In the genomic region with DNA sequence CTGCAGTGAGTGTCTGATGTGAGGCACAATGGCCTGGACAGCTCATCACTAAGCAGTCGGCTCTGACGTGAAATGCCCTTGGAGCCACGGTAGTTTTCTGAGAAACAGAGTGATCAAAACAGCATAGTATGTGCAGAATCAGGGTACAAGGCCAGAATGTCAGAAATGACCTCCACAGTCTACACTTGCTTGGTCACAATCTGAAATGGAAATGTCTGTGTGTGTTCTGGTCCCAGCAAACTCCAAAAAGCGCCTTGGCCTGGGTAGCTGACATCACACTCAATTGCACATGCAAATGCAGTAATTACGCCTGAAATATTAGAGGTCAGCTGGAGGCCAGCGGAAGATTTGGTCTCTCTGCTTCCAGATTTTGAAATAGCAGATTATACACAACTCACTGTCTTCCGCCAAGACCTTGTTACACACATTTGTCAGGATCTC, we compare ENCODE assay signal across 27 cellular contexts.
DNase-seq lines count a peak whose midpoint lies in the region; ATAC-seq, FAIRE-seq and TF ChIP-seq lines count a peak whose summit lies in the region.
"Had no signal": no experiment of that assay in that cellular context is flagged by ENCODE, and none has a peak within 500 bp of the region (broad histone marks: within the 10 kb centered on the region; RNA-seq: fewer than 3 reads in every experiment).

No MANE protein-coding gene starts in this region.

- TF ChIP-seq CTCF in liver (IDR thresholded peaks at IDR 0.05; ENCODE audit: low read depth, low read length, missing input control) (no peak), HepG2 (CRISPR knock-in tag; IDR thresholded peaks at IDR 0.05) (no peak), heart right ventricle (IDR thresholded peaks at IDR 0.05) (no peak), mesothelial cell of epicardium (IDR thresholded peaks at IDR 0.05; ENCODE audit: unreplicated experiment) (no peak)

- in situ Hi-C loops in HepG2 (cut with HindIII; ENCODE audit: extremely low pct_ligation_motif_present, low pct_unique_long_range_greater_than_20kb): no loop called here

- H3K4me1 ChIP-seq in liver (ENCODE audit: control insufficient read depth in 4 of 4, insufficient read depth in 4 of 4, low read length in 3 of 4): peaks cover 0 to 5% (median 1%) of the 10 kb centered on the region in 4 donors
- H3K4me1 ChIP-seq in HepG2 (ENCODE audit: insufficient read depth, low read length): no peaks in the 10 kb centered on the region
- H3K4me1 ChIP-seq in heart right ventricle: peaks cover 6 to 45% (median 22%) of the 10 kb centered on the region in 9 donors
- H3K4me1 ChIP-seq in aorta (ENCODE audit: control insufficient read depth in 1 of 2, insufficient read depth in 2 of 2, low read length in 2 of 2): no peaks in the 10 kb centered on the region
- H3K4me1 ChIP-seq: BE2C, foreskin keratinocyte, SJCRH30 had no signal

- no peak overlapping the region for H3K4me3 ChIP-seq in liver (ENCODE audit: low read depth in 1 of 3, low read length in 3 of 3)
- H3K4me3 ChIP-seq in HepG2 (replicated peaks in 1 of 3; ENCODE audit: insufficient read depth in 1 of 3, low read depth in 2 of 3, low read length in 3 of 3): no peak overlapping the region
- H3K4me3 ChIP-seq in heart right ventricle: no peak overlapping the region
- H3K4me3 ChIP-seq in aorta (ENCODE audit: low read length in 2 of 2): no peak overlapping the region
- H3K4me3 ChIP-seq: coronary artery, GM23248, pancreas, SJCRH30, vagina had no signal

- H3K9ac ChIP-seq in liver (ENCODE audit: low read depth in 1 of 2, low read length in 2 of 2) (no peak overlapping the region), HepG2 (ENCODE audit: insufficient read depth, low read depth, low read length) (no peak overlapping the region)
- H3K9ac ChIP-seq: GM23248 had no signal

- TF ChIP-seq EP300 in HepG2 (IDR thresholded peaks at IDR 0.05; ENCODE audit: low read depth in 2 of 2, low read length in 2 of 2): no peak
- TF ChIP-seq EP300 in HepG2 (CRISPR knock-in tag; IDR thresholded peaks at IDR 0.05; ENCODE audit: borderline replicate concordance): no peak

- no peaks in the 10 kb centered on the region for H4K20me1 ChIP-seq in HepG2 (ENCODE audit: insufficient read depth, low read length)

- no TSS peak for BruUV-seq in HepG2 (replicated peaks; lab: Mats Ljungman, UMichigan)

- peak in 1 of 2 donors; percentile 18 for TF ChIP-seq RAD21 in liver (IDR thresholded peaks at IDR 0.05)
- no peak for TF ChIP-seq RAD21 in HepG2 (CRISPR knock-in tag; IDR thresholded peaks at IDR 0.05)

- H3K27ac ChIP-seq in liver (ENCODE audit: low read depth in 1 of 2, low read length in 2 of 2) (no peak overlapping the region), HepG2 (ENCODE audit: extremely low read length, insufficient read depth, low read length) (no peak overlapping the region), heart right ventricle (peak overlapping the region in 6 of 10 donors; percentile 16 to 64 (median 45)), aorta (ENCODE audit: low read depth in 1 of 2, low read length in 2 of 2) (no peak overlapping the region)
- H3K27ac ChIP-seq: foreskin keratinocyte, GM23248, pancreas, SJCRH30, vagina had no signal

- no peaks in the 10 kb centered on the region for H3K9me3 Mint-ChIP-seq in mesothelial cell of epicardium
- H3K9me3 Mint-ChIP-seq: activated naive CD4-positive, alpha-beta T cell treated with anti-CD3 and anti-CD28 coated beads, Interleukin-2, amount 10 ng/mL, durations not matched to agents 7 days and 5 days; activated T-cell treated with anti-CD3 and anti-CD28 coated beads, Interleukin-2, amount 50 U/mL, for 24 hours had no signal

- DNase-seq in HepG2 (ENCODE audit: low spot score) (no peak), heart right ventricle (no peak), mesothelial cell of epicardium (ENCODE audit: low spot score in 2 of 2, unreplicated experiment in 2 of 2) (no peak), aorta (no peak), NAMALWA (ENCODE audit: low spot score) (no peak), DMS153 (lab: John Stamatoyannopoulos, UW) (no peak)
- DNase-seq: activated CD4-positive, CD25-positive, alpha-beta regulatory T cell; activated CD8-positive, alpha-beta T cell treated with anti-CD3 and anti-CD28 coated beads, Interleukin-2, amount 10 ng/mL, durations not matched to agents 7 days and 5 days; activated naive CD4-positive, alpha-beta T cell treated with anti-CD3 and anti-CD28 coated beads, Interleukin-2, amount 10 ng/mL, durations not matched to agents 7 days and 5 days; activated T-cell treated with anti-CD3 and anti-CD28 coated beads, Interleukin-2, amount 50 U/mL, for 24 hours; BE2C; foreskin keratinocyte; GM23248; Karpas-422; left colon; naive B cell; NCI-H1105 treated with DMSO at 0.1 percent for 48 hours; NCI-H2171; NCI-H526 treated with DMSO at 0.1 percent for 48 hours; pancreas; PC-3; SJCRH30; stimulated activated CD4-positive, alpha-beta T cell treated with anti-CD3 and anti-CD28 coated beads, Interleukin-4, amount 100 ng/mL, for 24 hours had no signal

- peaks cover 39% of the 10 kb centered on the region for H3K4me1 Mint-ChIP-seq in mesothelial cell of epicardium
- H3K4me1 Mint-ChIP-seq: activated naive CD4-positive, alpha-beta T cell treated with anti-CD3 and anti-CD28 coated beads, Interleukin-2, amount 10 ng/mL, durations not matched to agents 7 days and 5 days; naive B cell had no signal

- no peak overlapping the region for H2AFZ ChIP-seq in HepG2 (ENCODE audit: low read length)
- H2AFZ ChIP-seq: GM23248 had no signal

- POLR2A ChIA-PET in HepG2 (lab: Yijun Ruan, JAX): no interaction called here

- WGBS in liver: 88% methylated on average over 7 of the region's 7 CpGs
- 32% methylated on average over 7 of the region's 7 CpGs for WGBS in HepG2 (ENCODE audit: low lambda C conversion rate)
- 63 to 65% methylated on average over 7 of the region's 7 CpGs for WGBS in heart right ventricle, 2 donors
- WGBS in aorta, 2 donors: 92 to 94% methylated on average over 7 of the region's 7 CpGs

- CTCF ChIA-PET in HepG2 (lab: Yijun Ruan, JAX; ENCODE audit: low intra/inter-chr PET ratio, low total read pairs): no interaction called here

- H3K4me2 ChIP-seq in HepG2 (ENCODE audit: low read depth, low read length): no peak overlapping the region

- no peaks in the 10 kb centered on the region for H3K9me3 ChIP-seq in liver (ENCODE audit: control insufficient read depth in 4 of 4, low read length in 3 of 4)
- H3K9me3 ChIP-seq in HepG2 (ENCODE audit: low read length): no peaks in the 10 kb centered on the region
- no peaks in the 10 kb centered on the region for H3K9me3 ChIP-seq in heart right ventricle
- H3K9me3 ChIP-seq in aorta (ENCODE audit: control insufficient read depth, low read length): no peaks in the 10 kb centered on the region
- H3K9me3 ChIP-seq: BE2C, pancreas, SJCRH30, vagina had no signal

- FAIRE-seq in HepG2 (lab: Jason Lieb, UNC): no peak
- FAIRE-seq: pancreas had no signal

- peak overlapping the region; percentile 49 for H3K4me3 Mint-ChIP-seq in mesothelial cell of epicardium
- H3K4me3 Mint-ChIP-seq: activated CD8-positive, alpha-beta T cell treated with anti-CD3 and anti-CD28 coated beads, Interleukin-2, amount 10 ng/mL, durations not matched to agents 7 days and 5 days; activated naive CD4-positive, alpha-beta T cell treated with anti-CD3 and anti-CD28 coated beads, Interleukin-2, amount 10 ng/mL, durations not matched to agents 7 days and 5 days; activated T-cell treated with anti-CD3 and anti-CD28 coated beads, Interleukin-2, amount 50 U/mL, for 24 hours; naive B cell had no signal

- TF ChIP-seq POLR2A in HepG2 (IDR thresholded peaks at IDR 0.05; ENCODE audit: insufficient read depth in 1 of 2, low read depth in 2 of 2, low read length in 2 of 2): no peak

- intact Hi-C loops in HepG2 (cut with micrococcal nuclease; ENCODE audit: unreplicated experiment) (no loop called here), heart right ventricle (cut with DNase I) (no loop called here), aorta (cut with DNase I) (no loop called here)

- no peak overlapping the region for H3K27ac Mint-ChIP-seq in mesothelial cell of epicardium
- H3K27ac Mint-ChIP-seq: activated CD8-positive, alpha-beta T cell treated with anti-CD3 and anti-CD28 coated beads, Interleukin-2, amount 10 ng/mL, durations not matched to agents 7 days and 5 days; activated naive CD4-positive, alpha-beta T cell treated with anti-CD3 and anti-CD28 coated beads, Interleukin-2, amount 10 ng/mL, durations not matched to agents 7 days and 5 days; activated T-cell treated with anti-CD3 and anti-CD28 coated beads, Interleukin-2, amount 50 U/mL, for 24 hours; naive B cell had no signal

- no peaks in the 10 kb centered on the region for H3K79me2 ChIP-seq in HepG2 (ENCODE audit: insufficient read depth, low read length)

- H3K36me3 ChIP-seq in liver (ENCODE audit: control insufficient read depth in 4 of 4, insufficient read depth in 3 of 4, low read depth in 1 of 4, low read length in 3 of 4) (no peaks in the 10 kb centered on the region), HepG2 (replicated peaks in 1 of 2; ENCODE audit: control insufficient read depth in 1 of 2, insufficient read depth in 2 of 2, low read length in 2 of 2) (no peaks in the 10 kb centered on the region), heart right ventricle (no peaks in the 10 kb centered on the region), aorta (ENCODE audit: control insufficient read depth in 1 of 2, insufficient read depth in 2 of 2, low read length in 1 of 2) (no peaks in the 10 kb centered on the region)
- H3K36me3 ChIP-seq: BE2C, pancreas, SJCRH30, vagina had no signal

- ATAC-seq in HepG2: no peak
- peak in 6 of 8 donors; percentile 5 to 62 (median 20) for ATAC-seq in heart right ventricle
- ATAC-seq in aorta (ENCODE audit: low FRiP score): peak; percentile 71
- no peak for ATAC-seq in HG02759 (IDR thresholded peaks at IDR 0.05; ENCODE audit: unreplicated experiment)
- ATAC-seq: activated CD8-positive, alpha-beta T cell treated with anti-CD3 and anti-CD28 coated beads, Interleukin-2, amount 10 ng/mL, durations not matched to agents 7 days and 5 days; foreskin keratinocyte; left colon; PC-3 had no signal

- H3K36me3 Mint-ChIP-seq in mesothelial cell of epicardium: no peaks in the 10 kb centered on the region
- H3K36me3 Mint-ChIP-seq: activated naive CD4-positive, alpha-beta T cell treated with anti-CD3 and anti-CD28 coated beads, Interleukin-2, amount 10 ng/mL, durations not matched to agents 7 days and 5 days; naive B cell had no signal

- H3K27me3 Mint-ChIP-seq in mesothelial cell of epicardium (ENCODE audit: low read depth): no peaks in the 10 kb centered on the region
- H3K27me3 Mint-ChIP-seq: activated naive CD4-positive, alpha-beta T cell treated with anti-CD3 and anti-CD28 coated beads, Interleukin-2, amount 10 ng/mL, durations not matched to agents 7 days and 5 days; activated T-cell treated with anti-CD3 and anti-CD28 coated beads, Interleukin-2, amount 50 U/mL, for 24 hours had no signal

- H3K27me3 ChIP-seq in liver (ENCODE audit: control insufficient read depth in 4 of 4, insufficient read depth in 4 of 4, low read length in 3 of 4): no peaks in the 10 kb centered on the region
- H3K27me3 ChIP-seq in HepG2 (ENCODE audit: control insufficient read depth in 1 of 2, insufficient read depth in 2 of 2, low read length in 2 of 2): no peaks in the 10 kb centered on the region; a peak in 2 of 5 replicates
- no peaks in the 10 kb centered on the region for H3K27me3 ChIP-seq in heart right ventricle
- H3K27me3 ChIP-seq in aorta (ENCODE audit: control insufficient read depth in 1 of 2, insufficient read depth in 2 of 2, low read length in 1 of 2): no peaks in the 10 kb centered on the region
- H3K27me3 ChIP-seq: BE2C, pancreas, SJCRH30, vagina had no signal

Comparison
In these comparisons a context has a peak if more than half of its experiments do, and no peak if none do; other contexts are left out.
1. H3K27ac ChIP-seq: peak in heart right ventricle (6 of 10); none in liver (0 of 2), HepG2 (single experiment) and aorta (0 of 2).
2. ATAC-seq: peak in heart right ventricle (6 of 8) and aorta (single experiment); none in HepG2 (single experiment) and HG02759 (single experiment).